In genomic region chr20:19528286-19529030, GRCh38 we compare ENCODE assay signal across 27 cellular contexts.
"Had no signal": no experiment of that assay in that cellular context is flagged by ENCODE, and none has a peak within 500 bp of the region (broad histone marks: within the 10 kb centered on the region; RNA-seq: fewer than 3 reads in every experiment).

No MANE protein-coding gene starts in this region.

- DNase-seq: activated CD4-positive, alpha-beta memory T cell treated with anti-CD3 and anti-CD28 coated beads for 36 hours; activated CD4-positive, alpha-beta T cell treated with anti-CD3 and anti-CD28 coated beads for 36 hours; activated CD4-positive, alpha-beta T cell treated with anti-CD3 and anti-CD28 coated beads, Interleukin-2, amount 10 ng/mL, durations not matched to agents 24 days and 14 days; activated CD4-positive, CD25-positive, alpha-beta regulatory T cell; activated CD4-positive, CD25-positive, alpha-beta regulatory T cell treated with anti-CD3 and anti-CD28 coated beads, Interleukin-2, amount 50 U/mL, for 72 hours; activated CD8-positive, alpha-beta memory T cell treated with anti-CD3 and anti-CD28 coated beads, Interleukin-2, amount 50 U/mL, for 48 hours; activated CD8-positive, alpha-beta T cell treated with anti-CD3 and anti-CD28 coated beads, Interleukin-2, amount 10 ng/mL, durations not matched to agents 7 days and 5 days; activated gamma-delta T cell; activated naive CD4-positive, alpha-beta T cell; activated naive CD4-positive, alpha-beta T cell treated with anti-CD3 and anti-CD28 coated beads, Interleukin-2, amount 10 ng/mL, durations not matched to agents 7 days and 5 days; activated naive CD8-positive, alpha-beta T cell treated with anti-CD3 and anti-CD28 coated beads, Interleukin-2, amount 10 ng/mL, durations not matched to agents 7 days and 5 days; activated T-cell treated with anti-CD3 and anti-CD28 coated beads for 4 hours; activated T-cell treated with anti-CD3 and anti-CD28 coated beads, Interleukin-2, amount 50 U/mL, for 24 hours; activated T-cell treated with anti-CD3 and anti-CD28 coated beads, Interleukin-2, amount 50 U/mL, for 72 hours; central memory CD4-positive, alpha-beta T cell; cerebellar nuclear complex; colonic mucosa; effector memory CD4-positive, alpha-beta T cell; endodermal cell; head of caudate nucleus; T-helper 1 cell; T-helper 17 cell had no signal

- H3K36me3 ChIP-seq: ascending aorta, breast epithelium, cardiac muscle cell, colonic mucosa had no signal

- ATAC-seq: activated CD4-positive, alpha-beta T cell treated with anti-CD3 and anti-CD28 coated beads for 36 hours; activated CD8-positive, alpha-beta T cell treated with anti-CD3 and anti-CD28 coated beads, Interleukin-2, amount 10 ng/mL, durations not matched to agents 7 days and 5 days; activated naive CD4-positive, alpha-beta T cell treated with anti-CD3 and anti-CD28 coated beads, Interleukin-2, amount 50 U/mL, for 72 hours; activated T-cell treated with anti-CD3 and anti-CD28 coated beads, Interleukin-2, amount 50 U/mL, for 72 hours; esophagus mucosa; T-helper 17 cell had no signal

- H3K27ac ChIP-seq: ascending aorta, breast epithelium, cardiac muscle cell, colonic mucosa had no signal

- H3K27me3 ChIP-seq: ascending aorta, breast epithelium, cardiac muscle cell, colonic mucosa had no signal

- H3K9me3 ChIP-seq: ascending aorta, breast epithelium, colonic mucosa had no signal

- H3K4me3 ChIP-seq: ascending aorta, breast epithelium, cardiac muscle cell, colonic mucosa had no signal

- H3K4me1 ChIP-seq: ascending aorta, breast epithelium, colonic mucosa had no signal
